ENCODE assay signal across 8 cellular contexts in genomic region chr15:33737687-33738606, GRCh38.
DNase-seq lines count a peak whose midpoint lies in the region; ATAC-seq, FAIRE-seq and TF ChIP-seq lines count a peak whose summit lies in the region.

No MANE protein-coding gene starts in this region.

- no peaks in the 10 kb centered on the region for H4K20me1 ChIP-seq in HCT116 (ENCODE audit: insufficient read depth)

- H2AFZ ChIP-seq in HCT116 (ENCODE audit: low read depth, low read length, poor library complexity, severe bottlenecking) = no peak overlapping the region

- intact Hi-C loops in CD4-positive, alpha-beta memory T cell (cut with micrococcal nuclease) = no loop called here
- intact Hi-C loops in HCT116 (cut with micrococcal nuclease) = loop anchor here (5.0 kb wide), 1 partner anchor 254 kb away; no protein-coding TSS in a partner anchor
- intact Hi-C loops in breast epithelium (cut with DNase I; ENCODE audit: low total_unique reads) = no loop called here
- intact Hi-C loops in stomach (cut with DNase I; ENCODE audit: low total_unique reads) = no loop called here

- H3K9me3 Mint-ChIP-seq in CD4-positive, alpha-beta memory T cell = no peaks in the 10 kb centered on the region

- TF ChIP-seq EP300 in stomach (IDR thresholded peaks at IDR 0.05) = no peak

- no peaks in the 10 kb centered on the region for H3K27me3 ChIP-seq in CD4-positive, alpha-beta memory T cell (ENCODE audit: insufficient read depth, low read length)
- H3K27me3 ChIP-seq in HCT116 (ENCODE audit: insufficient read depth, low read length) (0 out of 2 replicates have a peak, but pooled peaks cover 7% of the 10 kb centered on the region), breast epithelium (no peaks in the 10 kb centered on the region), stomach (no peaks in the 10 kb centered on the region)

- CTCF ChIA-PET in CD4-positive, alpha-beta memory T cell (lab: Charles Lee; ENCODE audit: partially characterized antibody) = interaction anchor here (1.1 to 3.7 kb wide), 7 partner anchors 9 to 850 kb away, joined by 3 to 15 read pairs (median 4); no protein-coding TSS in a partner anchor
- CTCF ChIA-PET in HCT116 (lab: Charles Lee) = interaction anchor here (0.6 to 2.9 kb wide), 19 partner anchors 9 to 495 kb away, joined by 3 to 17 read pairs (median 4); partner anchors contain the start of gene CHRM5

- WGBS in stomach, 5 donors = 36 to 40% (median 39%) methylated on average over 15 of the region's 15 CpGs

- peak; percentile 35 to 84 (median 83); a peak in 5 of 6 replicates for TF ChIP-seq CTCF in HCT116 (IDR thresholded peaks at IDR 0.05 in 2 of 3, conservative IDR thresholded peaks at IDR 0.05 in 1 of 3; ENCODE audit: borderline replicate concordance in 1 of 3, insufficient read depth in 1 of 3, low read depth in 2 of 3, low read length in 2 of 3)
- peak in 2 of 3 donors; percentile 42 to 52 for TF ChIP-seq CTCF in breast epithelium (IDR thresholded peaks at IDR 0.05)
- TF ChIP-seq CTCF in stomach (IDR thresholded peaks at IDR 0.05) = peak in 5 of 7 experiments; percentile 29 to 73 (median 60)

- no peak overlapping the region for H3K4me2 ChIP-seq in HCT116 (ENCODE audit: low read length)

- ATAC-seq in HCT116 = peak; percentile 89
- no peak for ATAC-seq in HG03469 (IDR thresholded peaks at IDR 0.05; ENCODE audit: unreplicated experiment)

- no peaks in the 10 kb centered on the region for H3K9me2 ChIP-seq in HCT116 (ENCODE audit: insufficient read depth)

- H3K4me1 ChIP-seq in CD4-positive, alpha-beta memory T cell (ENCODE audit: insufficient read depth, low read length) = no peaks in the 10 kb centered on the region
- H3K4me1 ChIP-seq in HCT116 (ENCODE audit: control insufficient read depth in 1 of 2, insufficient read depth in 2 of 2, low read length in 2 of 2) (no peaks in the 10 kb centered on the region), breast epithelium (no peaks in the 10 kb centered on the region), stomach (peaks cover 0 to 18% (median 3%) of the 10 kb centered on the region in 4 donors)

- H3K27ac Mint-ChIP-seq in CD4-positive, alpha-beta memory T cell = no peak overlapping the region

- DNase-seq in CD4-positive, alpha-beta memory T cell = peak in 3 of 5 donors; percentile 2 to 12 (median 11)
- DNase-seq in HCT116 (ENCODE audit: low read depth, low spot score) (peak; percentile 16), RCC 7860 (ENCODE audit: low spot score) (peak; percentile 13), breast epithelium (ENCODE audit: low spot score in 2 of 2) (no peak), kidney glomerular epithelial cell (lab: John Stamatoyannopoulos, UW) (peak; percentile 6), stomach (peak; percentile 34)
- no peak for DNase-seq in activated effector memory CD4-positive, alpha-beta T cell treated with anti-CD3 and anti-CD28 coated beads, Interleukin-2, amount 50 U/mL, for 16 hours

- TF ChIP-seq POLR2A in HCT116 (IDR thresholded peaks at IDR 0.05; ENCODE audit: borderline replicate concordance, extremely low read depth, insufficient read depth, insufficient read length) (no peak), breast epithelium (IDR thresholded peaks at IDR 0.05) (no peak), stomach (IDR thresholded peaks at IDR 0.05) (no peak)

- no peak overlapping the region for H3K27ac ChIP-seq in CD4-positive, alpha-beta memory T cell (ENCODE audit: low read depth, low read length)
- no peak overlapping the region for H3K27ac ChIP-seq in HCT116 (ENCODE audit: low read depth, low read length)
- H3K27ac ChIP-seq in breast epithelium = no peak overlapping the region
- no peak overlapping the region for H3K27ac ChIP-seq in stomach

- H3K36me3 Mint-ChIP-seq in CD4-positive, alpha-beta memory T cell = no peaks in the 10 kb centered on the region

- H3K4me3 Mint-ChIP-seq in CD4-positive, alpha-beta memory T cell = no peak overlapping the region

- H3K9ac ChIP-seq in HCT116 (ENCODE audit: low read length) = no peak overlapping the region

- no peaks in the 10 kb centered on the region for H3K9me3 ChIP-seq in CD4-positive, alpha-beta memory T cell (ENCODE audit: control insufficient read depth in 1 of 2, low read length in 2 of 2)
- no peaks in the 10 kb centered on the region for H3K9me3 ChIP-seq in HCT116 (ENCODE audit: control insufficient read depth in 1 of 2, insufficient read depth in 1 of 2, low read depth in 1 of 2, low read length in 2 of 2)
- H3K9me3 ChIP-seq in breast epithelium = no peaks in the 10 kb centered on the region
- no peaks in the 10 kb centered on the region for H3K9me3 ChIP-seq in stomach

- RAD21 ChIA-PET in HCT116 (lab: Charles Lee; ENCODE audit: low non-redundant PET in 1 of 2, low total read pairs in 2 of 2, uncharacterized antibody in 2 of 2, unreplicated experiment in 2 of 2) = interaction anchor here (0.6 to 1.5 kb wide), 3 partner anchors 37 to 850 kb away, joined by 3 read pairs; no protein-coding TSS in a partner anchor

- POLR2A ChIA-PET in CD4-positive, alpha-beta memory T cell (lab: Charles Lee; ENCODE audit: partially characterized antibody) = no interaction called here
- POLR2A ChIA-PET in HCT116 (lab: Charles Lee) = no interaction called here

- no peak overlapping the region for H3K4me3 ChIP-seq in CD4-positive, alpha-beta memory T cell (ENCODE audit: low read length in 2 of 2)
- H3K4me3 ChIP-seq in HCT116 (replicated peaks in 1 of 2; ENCODE audit: low read depth in 1 of 2, low read length in 2 of 2) (no peak overlapping the region), breast epithelium (no peak overlapping the region), stomach (no peak overlapping the region)

- no peaks in the 10 kb centered on the region for H3K36me3 ChIP-seq in CD4-positive, alpha-beta memory T cell (ENCODE audit: insufficient read depth, low read length)
- H3K36me3 ChIP-seq in HCT116 (ENCODE audit: control insufficient read depth in 1 of 2, insufficient read depth in 2 of 2, low read length in 2 of 2) = no peaks in the 10 kb centered on the region
- no peaks in the 10 kb centered on the region for H3K36me3 ChIP-seq in breast epithelium
- H3K36me3 ChIP-seq in stomach = no peaks in the 10 kb centered on the region

- BruUV-seq in HCT116 (replicated peaks; lab: Mats Ljungman, UMichigan) = no TSS peak

- H3K27me3 Mint-ChIP-seq in CD4-positive, alpha-beta memory T cell = peaks cover 2 to 3% of the 10 kb centered on the region in 2 donors

- H3K4me1 Mint-ChIP-seq in CD4-positive, alpha-beta memory T cell = peaks cover 0 to 5% (median 1%) of the 10 kb centered on the region in 4 donors

- TF ChIP-seq RAD21 in HCT116 (IDR thresholded peaks at IDR 0.05; ENCODE audit: low read depth) = peak; percentile 27

- no peak for FAIRE-seq in RCC 7860 (lab: Jason Lieb, UNC)

- H3K79me2 ChIP-seq in HCT116 (ENCODE audit: insufficient read depth, low read length) = no peaks in the 10 kb centered on the region

TF ChIP-seq in HCT116, 20 proteins besides CTCF, POLR2A, EP300 and RAD21:
- TF ChIP-seq REST (IDR thresholded peaks at IDR 0.05; ENCODE audit: low read depth) (no peak), CEBPB (IDR thresholded peaks at IDR 0.05; ENCODE audit: low read depth) (no peak), JUND (IDR thresholded peaks at IDR 0.05) (no peak), ZBTB33 (IDR thresholded peaks at IDR 0.05; ENCODE audit: extremely low read depth, insufficient replicate concordance, low read length) (no peak), SP1 (IDR thresholded peaks at IDR 0.05; ENCODE audit: low read depth) (no peak), SIN3A (IDR thresholded peaks at IDR 0.05; ENCODE audit: low read depth) (no peak)
TF ChIP-seq in HCT116: peak in this region for 0.

Comparison
In these comparisons a context has a peak if more than half of its experiments do, and no peak if none do; other contexts are left out.
1. DNase-seq: peak in CD4-positive, alpha-beta memory T cell (3 of 5), HCT116 (single experiment), RCC 7860 (single experiment), kidney glomerular epithelial cell (single experiment) and stomach (single experiment); none in breast epithelium (0 of 2) and activated effector memory CD4-positive, alpha-beta T cell treated with anti-CD3 and anti-CD28 coated beads, Interleukin-2, amount 50 U/mL, for 16 hours (single experiment).
2. Peak in every context shown above with its lines, with median percentiles within 50 percentile points of each other: CTCF ChIP-seq.